Comparison of ENCODE assay signal across 26 cellular contexts in genomic region chr10:123229927-123230630, GRCh38.
A peak's percentile ranks its signal among the peaks of the same experiment; 100 is the strongest.
DNase-seq lines count a peak whose midpoint lies in the region; ATAC-seq, FAIRE-seq and TF ChIP-seq lines count a peak whose summit lies in the region.
"Had no signal": no experiment of that assay in that cellular context is flagged by ENCODE, and none has a peak within 500 bp of the region (broad histone marks: within the 10 kb centered on the region; RNA-seq: fewer than 3 reads in every experiment).

No MANE protein-coding gene starts in this region.

- H3K9me3 ChIP-seq in pancreas (no peaks in the 10 kb centered on the region), suprapubic skin (peaks cover 3% of the 10 kb centered on the region)
- H3K9me3 ChIP-seq: thyroid gland had no signal

- H3K27me3 ChIP-seq in pancreas = no peaks in the 10 kb centered on the region
- no peaks in the 10 kb centered on the region for H3K27me3 ChIP-seq in suprapubic skin
- H3K27me3 ChIP-seq: BLaER1 treated with 17β-estradiol and CSF1 and Interleukin-3, amounts not matched to agents 10 nM and 100 nM; thyroid gland had no signal

- H3K4me1 ChIP-seq in pancreas = no peaks in the 10 kb centered on the region
- no peaks in the 10 kb centered on the region for H3K4me1 ChIP-seq in suprapubic skin
- H3K4me1 ChIP-seq: thyroid gland had no signal

- ATAC-seq in pancreas = no peak
- ATAC-seq: HCT116, mucosa of descending colon, Right ventricle myocardium inferior, sciatic nerve had no signal

- no peak overlapping the region for H3K4me3 Mint-ChIP-seq in osteocyte (ENCODE audit: unreplicated experiment)
- H3K4me3 Mint-ChIP-seq: activated CD4-positive, alpha-beta memory T cell treated with anti-CD3 and anti-CD28 coated beads for 36 hours; activated naive CD8-positive, alpha-beta T cell treated with anti-CD3 and anti-CD28 coated beads, Interleukin-2, amount 10 ng/mL, durations not matched to agents 7 days and 5 days; stimulated activated naive CD8-positive, alpha-beta T cell treated with anti-CD3 and anti-CD28 coated beads, Interleukin-15, Interleukin-2, amounts not matched to agents 100 ng/mL and 50 ng/mL, for 24 hours had no signal

- WGBS in pancreas, 2 donors = 66 to 68% methylated on average over 8 of the region's 8 CpGs
- WGBS in suprapubic skin = 63% methylated on average over 8 of the region's 8 CpGs

- intact Hi-C loops in pancreas (cut with DNase I) = no loop called here

- H3K4me1 Mint-ChIP-seq in osteocyte (ENCODE audit: unreplicated experiment) = no peaks in the 10 kb centered on the region
- H3K4me1 Mint-ChIP-seq: activated naive CD8-positive, alpha-beta T cell treated with anti-CD3 and anti-CD28 coated beads, Interleukin-2, amount 10 ng/mL, durations not matched to agents 7 days and 5 days had no signal

- no peak for TF ChIP-seq POLR2A in suprapubic skin (IDR thresholded peaks at IDR 0.05)

- H3K27me3 Mint-ChIP-seq in osteocyte (ENCODE audit: unreplicated experiment) = no peaks in the 10 kb centered on the region
- H3K27me3 Mint-ChIP-seq: activated CD4-positive, alpha-beta memory T cell treated with anti-CD3 and anti-CD28 coated beads for 36 hours; activated naive CD8-positive, alpha-beta T cell treated with anti-CD3 and anti-CD28 coated beads, Interleukin-2, amount 10 ng/mL, durations not matched to agents 7 days and 5 days; stimulated activated naive CD8-positive, alpha-beta T cell treated with anti-CD3 and anti-CD28 coated beads, Interleukin-15, Interleukin-2, amounts not matched to agents 100 ng/mL and 50 ng/mL, for 24 hours had no signal

- TF ChIP-seq EP300 in suprapubic skin (IDR thresholded peaks at IDR 0.05) = no peak

- H3K36me3 Mint-ChIP-seq in osteocyte (ENCODE audit: unreplicated experiment) = no peaks in the 10 kb centered on the region

- peaks cover 7% of the 10 kb centered on the region for H3K9me3 Mint-ChIP-seq in osteocyte (ENCODE audit: unreplicated experiment)

- no peak for TF ChIP-seq CTCF in epithelial cell of esophagus (IDR thresholded peaks at IDR 0.05; ENCODE audit: insufficient read depth, low read depth, low read length, missing control alignments)
- no peak for TF ChIP-seq CTCF in osteocyte (IDR thresholded peaks at IDR 0.05)
- no peak for TF ChIP-seq CTCF in pancreas (IDR thresholded peaks at IDR 0.05)
- no peak for TF ChIP-seq CTCF in suprapubic skin (IDR thresholded peaks at IDR 0.05)

- H3K36me3 ChIP-seq in pancreas (no peaks in the 10 kb centered on the region), suprapubic skin (no peaks in the 10 kb centered on the region)
- H3K36me3 ChIP-seq: thyroid gland had no signal

- H3K27ac Mint-ChIP-seq in osteocyte (ENCODE audit: unreplicated experiment) = no peak overlapping the region
- H3K27ac Mint-ChIP-seq: activated CD4-positive, alpha-beta memory T cell treated with anti-CD3 and anti-CD28 coated beads for 36 hours; activated naive CD8-positive, alpha-beta T cell treated with anti-CD3 and anti-CD28 coated beads, Interleukin-2, amount 10 ng/mL, durations not matched to agents 7 days and 5 days; stimulated activated naive CD8-positive, alpha-beta T cell treated with anti-CD3 and anti-CD28 coated beads, Interleukin-15, Interleukin-2, amounts not matched to agents 100 ng/mL and 50 ng/mL, for 24 hours had no signal

- H3K27ac ChIP-seq in pancreas = no peak overlapping the region
- no peak overlapping the region for H3K27ac ChIP-seq in suprapubic skin
- H3K27ac ChIP-seq: BLaER1 treated with 17β-estradiol and CSF1 and Interleukin-3, amounts not matched to agents 10 nM and 100 nM; thyroid gland had no signal

- no peak overlapping the region for H3K4me3 ChIP-seq in epithelial cell of esophagus (ENCODE audit: low read length)
- H3K4me3 ChIP-seq in pancreas = no peak overlapping the region
- no peak overlapping the region for H3K4me3 ChIP-seq in suprapubic skin
- H3K4me3 ChIP-seq: BLaER1 treated with 17β-estradiol and CSF1 and Interleukin-3, amounts not matched to agents 10 nM and 100 nM; mucosa of descending colon; thyroid gland had no signal

- FAIRE-seq in HTR-8/SVneo (lab: Jason Lieb, UNC) (no peak), pancreas (lab: Jason Lieb, UNC) (no peak)
- FAIRE-seq: GM12891 had no signal

- DNase-seq in HTR-8/SVneo (ENCODE audit: insufficient read length, low spot score) (peak; percentile 8), NCI-H510A treated with DMSO at 0.1 percent for 48 hours (lab: John Stamatoyannopoulos, UW) (peak; percentile 69), epithelial cell of esophagus (ENCODE audit: low read depth) (peak; percentile 90), osteocyte (ENCODE audit: extremely low spot score, unreplicated experiment) (peak; percentile 49), pancreas (no peak), mesenteric fat pad (ENCODE audit: low spot score) (no peak), suprapubic skin (ENCODE audit: low spot score in 2 of 2) (no peak), glomerular visceral epithelial cell (ENCODE audit: extremely low spot score) (no peak)
- DNase-seq: activated CD4-positive, alpha-beta memory T cell treated with anti-CD3 and anti-CD28 coated beads for 36 hours; activated naive CD8-positive, alpha-beta T cell treated with anti-CD3 and anti-CD28 coated beads, Interleukin-2, amount 10 ng/mL, durations not matched to agents 7 days and 5 days; foreskin melanocyte; hippocampal formation; mucosa of descending colon; NCI-H146; NCI-H2171 treated with DMSO at 0.1 percent for 48 hours; NCI-H774; posterior cingulate gyrus; stimulated activated CD4-positive, alpha-beta T cell treated with anti-CD3 and anti-CD28 coated beads, Interleukin-15, amount 100 ng/mL, for 24 hours; SW 1271; thyroid gland had no signal

Comparison
In these comparisons a context has a peak if more than half of its experiments do, and no peak if none do; other contexts are left out.
1. DNase-seq: peak in HTR-8/SVneo (single experiment), NCI-H510A treated with DMSO at 0.1 percent for 48 hours (single experiment), epithelial cell of esophagus (single experiment) and osteocyte (single experiment); none in pancreas (0 of 6), mesenteric fat pad (single experiment), suprapubic skin (0 of 2) and glomerular visceral epithelial cell (single experiment).